Comparison of ENCODE assay signal across 1 cellular context in genomic region chr16:66830422-66831404, GRCh38.
TF ChIP-seq lines count a peak whose summit lies in the region.

Gene NAE1, minus strand, starts transcription at chr16:66830976. Its CDS starts 77 bp downstream, at chr16:66830899.

TF ChIP-seq in HepG2, 621 proteins besides CTCF, POLR2A, EP300 and RAD21 (continued from another document and continues in another):
- TF ChIP-seq PBX3 (CRISPR knock-in tag; IDR thresholded peaks at IDR 0.05; ENCODE audit: borderline replicate concordance) (peak; percentile 97), ZSCAN12 (CRISPR knock-in tag; IDR thresholded peaks at IDR 0.05) (peak; percentile 99), SSRP1 (CRISPR knock-in tag; IDR thresholded peaks at IDR 0.05) (no peak), RARA (CRISPR knock-in tag; IDR thresholded peaks at IDR 0.05) (0 out of 2 replicates have a peak, but pooled peaks have one; percentile 9), NFE2 (CRISPR knock-in tag; IDR thresholded peaks at IDR 0.05) (no peak), TFDP1 (CRISPR knock-in tag; IDR thresholded peaks at IDR 0.05; ENCODE audit: borderline replicate concordance) (peak; percentile 80; the same call in 1 of the 2 replicates), HOXA7 (CRISPR knock-in tag; IDR thresholded peaks at IDR 0.05) (no peak), ZNF414 (CRISPR knock-in tag; IDR thresholded peaks at IDR 0.05) (peak; percentile 90; the same call in 1 of the 2 replicates), ZNF709 (CRISPR knock-in tag; IDR thresholded peaks at IDR 0.05) (peak; percentile 96), ZBTB33 (CRISPR knock-in tag; IDR thresholded peaks at IDR 0.05) (peak; percentile 66), CREB1 (IDR thresholded peaks at IDR 0.05) (no peak), CREB1 (CRISPR knock-in tag; IDR thresholded peaks at IDR 0.05) (no peak), ZFP37 (CRISPR knock-in tag; IDR thresholded peaks at IDR 0.05; ENCODE audit: borderline replicate concordance) (peak; percentile 96), SPEN (CRISPR knock-in tag; IDR thresholded peaks at IDR 0.05; ENCODE audit: low read depth) (peak; percentile 94), PRDM4 (CRISPR knock-in tag; IDR thresholded peaks at IDR 0.05; ENCODE audit: borderline replicate concordance) (no peak), KDM6A (CRISPR knock-in tag; IDR thresholded peaks at IDR 0.05; ENCODE audit: low read depth) (no peak), HNF1B (CRISPR knock-in tag; IDR thresholded peaks at IDR 0.05) (peak; percentile 33; the same call in 1 of the 2 replicates), NFKB2 (CRISPR knock-in tag; IDR thresholded peaks at IDR 0.05; ENCODE audit: borderline replicate concordance) (peak; percentile 99; the same call in 1 of the 2 replicates), ZNF777 (CRISPR knock-in tag; IDR thresholded peaks at IDR 0.05) (peak; percentile 84), NR2C2 (CRISPR knock-in tag; IDR thresholded peaks at IDR 0.05; ENCODE audit: borderline replicate concordance) (0 out of 2 replicates have a peak, but pooled peaks have one; percentile 26), ZNF687 (CRISPR knock-in tag; IDR thresholded peaks at IDR 0.05) (peak; percentile 98), SRF (IDR thresholded peaks at IDR 0.05; ENCODE audit: low read depth, low read length) (no peak), ISX (CRISPR knock-in tag; conservative IDR thresholded peaks at IDR 0.05) (peak; percentile 99), ZSCAN22 (CRISPR knock-in tag; IDR thresholded peaks at IDR 0.05) (no peak), MBD4 (IDR thresholded peaks at IDR 0.05; ENCODE audit: borderline replicate concordance, low read length) (no peak), ZNF12 (CRISPR knock-in tag; IDR thresholded peaks at IDR 0.05) (peak; percentile 40; the same call in 1 of the 2 replicates), ZSCAN20 (CRISPR knock-in tag; IDR thresholded peaks at IDR 0.05; ENCODE audit: borderline replicate concordance) (peak; percentile 99; the same call in 1 of the 2 replicates), SALL2 (CRISPR knock-in tag; IDR thresholded peaks at IDR 0.05) (peak; percentile 98), FOXO1 (CRISPR knock-in tag; IDR thresholded peaks at IDR 0.05) (peak; percentile 67; the same call in 1 of the 2 replicates), HDAC6 (IDR thresholded peaks at IDR 0.05; ENCODE audit: low read depth, low read length) (no peak), KIAA2018 (CRISPR knock-in tag; IDR thresholded peaks at IDR 0.05; ENCODE audit: borderline replicate concordance) (peak; percentile 88; the same call in 1 of the 2 replicates), GMEB2 (CRISPR knock-in tag; IDR thresholded peaks at IDR 0.05; ENCODE audit: low read depth) (0 out of 2 replicates have a peak, but pooled peaks have one; percentile 6), ZNF441 (CRISPR knock-in tag; IDR thresholded peaks at IDR 0.05; ENCODE audit: borderline replicate concordance) (peak; percentile 92)
